In genomic region chr5:131513780-131514179, GRCh38 we compare ENCODE assay signal across 20 cellular contexts.
A peak's percentile ranks its signal among the peaks of the same experiment; 100 is the strongest.
DNase-seq lines count a peak whose midpoint lies in the region; ATAC-seq and TF ChIP-seq lines count a peak whose summit lies in the region.
"Had no signal": no experiment of that assay in that cellular context is flagged by ENCODE, and none has a peak within 500 bp of the region (broad histone marks: within the 10 kb centered on the region; RNA-seq: fewer than 3 reads in every experiment).

No MANE protein-coding gene starts in this region.

- peak overlapping the region; percentile 58 for H3K27ac ChIP-seq in CD4-positive, CD25-positive, alpha-beta regulatory T cell (ENCODE audit: insufficient read depth, low read length, poor library complexity, severe bottlenecking)
- no peak overlapping the region for H3K27ac ChIP-seq in A673 (ENCODE audit: low read depth, low read length, poor library complexity, severe bottlenecking)
- H3K27ac ChIP-seq in SK-N-SH (ENCODE audit: low read depth in 2 of 2, low read length in 1 of 2), result no peak overlapping the region; a peak in 1 of 4 replicates
- H3K27ac ChIP-seq: body of pancreas, testis had no signal

- H3F3A ChIP-seq in SK-N-SH (replicated peaks; ENCODE audit: insufficient read depth), result peaks cover 18% of the 10 kb centered on the region

- no peaks in the 10 kb centered on the region for H3K27me3 Mint-ChIP-seq in CD4-positive, CD25-positive, alpha-beta regulatory T cell
- H3K27me3 Mint-ChIP-seq in activated naive CD8-positive, alpha-beta T cell treated with anti-CD3 and anti-CD28 coated beads, Interleukin-2, amount 10 ng/mL, durations not matched to agents 7 days and 5 days, result no peaks in the 10 kb centered on the region

- no peaks in the 10 kb centered on the region for H3K79me2 ChIP-seq in SK-N-SH (ENCODE audit: insufficient read depth)

- TF ChIP-seq RAD21 in SK-N-SH (IDR thresholded peaks at IDR 0.05; ENCODE audit: low read length), result no peak

- H3K4me1 ChIP-seq in CD4-positive, CD25-positive, alpha-beta regulatory T cell (ENCODE audit: control insufficient read depth, insufficient read depth, low read length, poor library complexity, severe bottlenecking), result peaks cover 25% of the 10 kb centered on the region
- peaks cover 13% of the 10 kb centered on the region for H3K4me1 ChIP-seq in A673 (ENCODE audit: insufficient read depth, low read length, poor library complexity, severe bottlenecking)
- peaks cover 0 to 12% of the 10 kb centered on the region in 2 experiments; a peak in 1 of 4 replicates for H3K4me1 ChIP-seq in SK-N-SH (ENCODE audit: control insufficient read depth in 1 of 2, insufficient read depth in 2 of 2, low read depth in 1 of 2, low read length in 1 of 2)
- H3K4me1 ChIP-seq: body of pancreas, testis had no signal

- POLR2A ChIA-PET in activated naive CD8-positive, alpha-beta T cell treated with anti-CD3 and anti-CD28 coated beads, Interleukin-2, amount 10 ng/mL, durations not matched to agents 7 days and 5 days (lab: Charles Lee), result no interaction called here
- POLR2A ChIA-PET in A673 (lab: Charles Lee; ENCODE audit: low non-redundant PET) (no interaction called here), SK-N-SH (lab: Yijun Ruan, JAX) (no interaction called here)

- H3K4me3 ChIP-seq in CD4-positive, CD25-positive, alpha-beta regulatory T cell (ENCODE audit: low read depth, low read length), result peak overlapping the region; percentile 90
- H3K4me3 ChIP-seq in A673 (ENCODE audit: low read depth, low read length, poor library complexity, severe bottlenecking) (no peak overlapping the region), SK-N-SH (ENCODE audit: low read depth in 2 of 2, low read length in 1 of 2) (no peak overlapping the region)
- H3K4me3 ChIP-seq: body of pancreas, esophagus squamous epithelium, testis had no signal

- no peak for ATAC-seq in CD4-positive, CD25-positive, alpha-beta regulatory T cell (ENCODE audit: low read depth in 2 of 2)
- ATAC-seq in GM18502 (IDR thresholded peaks at IDR 0.05; ENCODE audit: poor library complexity, unreplicated experiment) (peak; percentile 62), HG03045 (IDR thresholded peaks at IDR 0.05; ENCODE audit: unreplicated experiment) (peak; percentile 63)
- ATAC-seq in activated naive CD8-positive, alpha-beta T cell treated with anti-CD3 and anti-CD28 coated beads, Interleukin-2, amount 10 ng/mL, durations not matched to agents 7 days and 5 days (ENCODE audit: low read depth), result no peak
- ATAC-seq: body of pancreas, right cardiac atrium, Right ventricle myocardium inferior had no signal

- H3K27me3 ChIP-seq in CD4-positive, CD25-positive, alpha-beta regulatory T cell (ENCODE audit: control insufficient read depth, insufficient read depth, low read length), result no peaks in the 10 kb centered on the region
- H3K27me3 ChIP-seq in A673 (replicated peaks; ENCODE audit: insufficient read depth, low read depth, low read length, poor library complexity) (no peaks in the 10 kb centered on the region), SK-N-SH (ENCODE audit: insufficient read depth) (no peaks in the 10 kb centered on the region)
- H3K27me3 ChIP-seq: body of pancreas, esophagus squamous epithelium, testis had no signal

- H3K9me3 ChIP-seq in CD4-positive, CD25-positive, alpha-beta regulatory T cell (ENCODE audit: control insufficient read depth in 2 of 2, low read length in 2 of 2), result no peaks in the 10 kb centered on the region
- H3K9me3 ChIP-seq in A673 (ENCODE audit: low read depth, low read length, poor library complexity, severe bottlenecking) (no peaks in the 10 kb centered on the region), SK-N-SH (no peaks in the 10 kb centered on the region)
- H3K9me3 ChIP-seq: body of pancreas, esophagus squamous epithelium, testis had no signal

- H3K9me3 Mint-ChIP-seq in CD4-positive, CD25-positive, alpha-beta regulatory T cell, result peaks cover 0 to 2% (median 0%) of the 10 kb centered on the region in 7 donors
- H3K9me3 Mint-ChIP-seq in activated naive CD8-positive, alpha-beta T cell treated with anti-CD3 and anti-CD28 coated beads, Interleukin-2, amount 10 ng/mL, durations not matched to agents 7 days and 5 days, result no peaks in the 10 kb centered on the region

- WGBS in SK-N-SH (ENCODE audit: low lambda C conversion rate), result 91% methylated on average over 6 of the region's 6 CpGs

- H3K4me3 Mint-ChIP-seq in CD4-positive, CD25-positive, alpha-beta regulatory T cell, result peak overlapping the region in 2 of 4 donors; percentile 24 to 26
- H3K4me3 Mint-ChIP-seq in activated naive CD8-positive, alpha-beta T cell treated with anti-CD3 and anti-CD28 coated beads, Interleukin-2, amount 10 ng/mL, durations not matched to agents 7 days and 5 days, result peak overlapping the region; percentile 57

- peaks cover 43 to 68% (median 59%) of the 10 kb centered on the region in 4 donors for H3K4me1 Mint-ChIP-seq in CD4-positive, CD25-positive, alpha-beta regulatory T cell
- H3K4me1 Mint-ChIP-seq in activated naive CD8-positive, alpha-beta T cell treated with anti-CD3 and anti-CD28 coated beads, Interleukin-2, amount 10 ng/mL, durations not matched to agents 7 days and 5 days, result peaks cover 23% of the 10 kb centered on the region

- peak overlapping the region; percentile 51 to 82 (median 68) for H3K27ac Mint-ChIP-seq in CD4-positive, CD25-positive, alpha-beta regulatory T cell
- no peak overlapping the region for H3K27ac Mint-ChIP-seq in activated naive CD8-positive, alpha-beta T cell treated with anti-CD3 and anti-CD28 coated beads, Interleukin-2, amount 10 ng/mL, durations not matched to agents 7 days and 5 days

- peaks cover 36% of the 10 kb centered on the region for H3K36me3 Mint-ChIP-seq in CD4-positive, CD25-positive, alpha-beta regulatory T cell
- H3K36me3 Mint-ChIP-seq in activated naive CD8-positive, alpha-beta T cell treated with anti-CD3 and anti-CD28 coated beads, Interleukin-2, amount 10 ng/mL, durations not matched to agents 7 days and 5 days, result peaks cover 19% of the 10 kb centered on the region

- no peak for TF ChIP-seq CTCF in A673 (conservative IDR thresholded peaks at IDR 0.05; ENCODE audit: low read depth, low read length)
- TF ChIP-seq CTCF in SK-N-SH (IDR thresholded peaks at IDR 0.05), result no peak

- no peaks in the 10 kb centered on the region for H3K9me2 ChIP-seq in SK-N-SH

- intact Hi-C loops in A673 (cut with micrococcal nuclease; ENCODE audit: unreplicated experiment), result no loop called here

- CTCF ChIA-PET in A673 (lab: Charles Lee), result no interaction called here
- CTCF ChIA-PET in SK-N-SH (lab: Yijun Ruan, JAX), result no interaction called here

- no TSS peak for BruUV-seq in A673 (replicated peaks; lab: Mats Ljungman, UMichigan)

- no peak overlapping the region for H3K9ac ChIP-seq in SK-N-SH

- no peak for TF ChIP-seq EP300 in SK-N-SH (IDR thresholded peaks at IDR 0.05; ENCODE audit: borderline replicate concordance in 1 of 2, low read depth in 1 of 2, low read length in 1 of 2)

- no peak overlapping the region for H3K4me2 ChIP-seq in SK-N-SH

- peaks cover 36% of the 10 kb centered on the region for H3K36me3 ChIP-seq in CD4-positive, CD25-positive, alpha-beta regulatory T cell (ENCODE audit: control insufficient read depth, insufficient read depth, low read length)
- H3K36me3 ChIP-seq in A673 (ENCODE audit: insufficient read depth, low read length, poor library complexity, severe bottlenecking), result peaks cover 4% of the 10 kb centered on the region
- H3K36me3 ChIP-seq in SK-N-SH (replicated peaks in 1 of 2; ENCODE audit: control insufficient read depth in 1 of 2, insufficient read depth in 2 of 2, low read length in 1 of 2), result peaks cover 6 to 8% of the 10 kb centered on the region in 2 experiments

- H4K20me1 ChIP-seq in SK-N-SH (ENCODE audit: insufficient read depth), result no peaks in the 10 kb centered on the region

- DNase-seq in CD4-positive, CD25-positive, alpha-beta regulatory T cell, result no peak
- peak; percentile 36 for DNase-seq in activated naive CD8-positive, alpha-beta T cell treated with anti-CD3 and anti-CD28 coated beads, Interleukin-2, amount 10 ng/mL, durations not matched to agents 7 days and 5 days
- DNase-seq in A673 (ENCODE audit: low spot score), result no peak
- DNase-seq in NCI-H524 (lab: John Stamatoyannopoulos, UW), result no peak
- DNase-seq in SK-N-SH, result no peak
- no peak for DNase-seq in epidermal melanocyte (ENCODE audit: insufficient read length, low spot score)
- DNase-seq: activated CD4-positive, alpha-beta T cell treated with anti-CD3 and anti-CD28 coated beads for 1 hour; body of pancreas; dermis blood vessel endothelial cell; DMS153; esophagus squamous epithelium; glutamatergic neuron; KBM-7; NCI-H1417; NCI-H2227 treated with DMSO at 0.1 percent for 48 hours; right cardiac atrium; testis had no signal

- no peak overlapping the region for H2AFZ ChIP-seq in SK-N-SH (ENCODE audit: low read depth)

TF ChIP-seq in SK-N-SH, 30 proteins besides CTCF, POLR2A, EP300 and RAD21 (continues in another document):
- no peak for TF ChIP-seq IRF3 (IDR thresholded peaks at IDR 0.05; ENCODE audit: low read depth, low read length)

Comparison
In these comparisons a context has a peak if more than half of its experiments do, and no peak if none do; other contexts are left out.
1. ATAC-seq: peak in GM18502 (single experiment) and HG03045 (single experiment); none in CD4-positive, CD25-positive, alpha-beta regulatory T cell (0 of 2) and activated naive CD8-positive, alpha-beta T cell treated with anti-CD3 and anti-CD28 coated beads, Interleukin-2, amount 10 ng/mL, durations not matched to agents 7 days and 5 days (single experiment).